Comparison of ENCODE assay signal across 8 cellular contexts in the genomic region with DNA sequence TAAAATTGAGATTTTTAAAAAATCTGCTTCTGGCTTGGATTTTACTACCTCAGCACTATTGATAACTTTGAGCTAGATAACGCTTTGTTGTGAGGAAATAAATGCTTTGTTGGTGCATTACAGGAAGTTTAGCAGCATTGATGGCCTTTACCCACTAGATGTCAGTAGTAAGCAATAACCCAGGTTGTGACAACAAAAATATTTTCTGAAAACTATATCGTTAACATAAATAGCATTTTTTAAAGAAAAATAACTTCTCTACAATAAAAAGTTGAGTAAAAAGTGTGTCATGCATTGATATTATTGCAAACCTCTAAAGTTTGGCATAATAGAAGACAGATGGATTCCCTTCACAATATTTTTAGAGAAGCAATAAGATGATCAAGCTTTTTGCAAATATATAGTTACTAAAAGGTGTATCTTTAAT.
A peak's percentile ranks its signal among the peaks of the same experiment; 100 is the strongest.
DNase-seq lines count a peak whose midpoint lies in the region; ATAC-seq, FAIRE-seq and TF ChIP-seq lines count a peak whose summit lies in the region.

No MANE protein-coding gene starts in this region.

- TF ChIP-seq POLR2A in H54 (IDR thresholded peaks at IDR 0.05; ENCODE audit: low read depth, low read length) = no peak

- H3K4me1 Mint-ChIP-seq in WTC11 = peaks cover 7% of the 10 kb centered on the region
- H3K4me1 Mint-ChIP-seq in activated naive CD4-positive, alpha-beta T cell treated with anti-CD3 and anti-CD28 coated beads for 36 hours (ENCODE audit: low read depth) = no peaks in the 10 kb centered on the region

- H3K4me1 ChIP-seq in left lung = no peaks in the 10 kb centered on the region

- H3K27ac ChIP-seq in left lung = no peak overlapping the region

- no peak overlapping the region for H3K4me3 Mint-ChIP-seq in WTC11
- no peak overlapping the region for H3K4me3 Mint-ChIP-seq in activated naive CD4-positive, alpha-beta T cell treated with anti-CD3 and anti-CD28 coated beads for 36 hours

- H3K4me3 ChIP-seq in left lung = no peak overlapping the region

- no peaks in the 10 kb centered on the region for H3K27me3 ChIP-seq in left lung

- H3K27me3 Mint-ChIP-seq in WTC11 (ENCODE audit: low read depth) = no peaks in the 10 kb centered on the region
- peaks cover 2% of the 10 kb centered on the region for H3K27me3 Mint-ChIP-seq in activated naive CD4-positive, alpha-beta T cell treated with anti-CD3 and anti-CD28 coated beads for 36 hours (ENCODE audit: low read depth)

- H3K9me3 ChIP-seq in left lung = no peaks in the 10 kb centered on the region

- TF ChIP-seq CTCF in WTC11 (IDR thresholded peaks at IDR 0.05) (peak; percentile 28; the same call in 1 of the 2 replicates), left lung (IDR thresholded peaks at IDR 0.05) (peak; percentile 30 to 61)

- POLR2A ChIA-PET in WTC11 (lab: Charles Lee) = no interaction called here

- no peaks in the 10 kb centered on the region for H3K9me3 Mint-ChIP-seq in WTC11
- peaks cover 2% of the 10 kb centered on the region for H3K9me3 Mint-ChIP-seq in activated naive CD4-positive, alpha-beta T cell treated with anti-CD3 and anti-CD28 coated beads for 36 hours

- FAIRE-seq in H54 (lab: Jason Lieb, UNC) = peak; percentile 84

- DNase-seq in AML-193 (lab: John Stamatoyannopoulos, UW) = peak; percentile 7 to 15
- no peak for DNase-seq in H54 (ENCODE audit: insufficient read length, low spot score)
- DNase-seq in WTC11 (ENCODE audit: low spot score) = no peak
- no peak for DNase-seq in left lung
- DNase-seq in activated naive CD4-positive, alpha-beta T cell treated with anti-CD3 and anti-CD28 coated beads for 36 hours = no peak
- no peak for DNase-seq in NCI-H510A (lab: John Stamatoyannopoulos, UW)
- no peak for DNase-seq in amniotic stem cell (lab: John Stamatoyannopoulos, UW)

- no peak for ATAC-seq in WTC11
- no peak for ATAC-seq in left lung
- no peak for ATAC-seq in HG03342 (IDR thresholded peaks at IDR 0.05; ENCODE audit: unreplicated experiment)

- no peak overlapping the region for H3K27ac Mint-ChIP-seq in WTC11
- H3K27ac Mint-ChIP-seq in activated naive CD4-positive, alpha-beta T cell treated with anti-CD3 and anti-CD28 coated beads for 36 hours = no peak overlapping the region

- no peaks in the 10 kb centered on the region for H3K36me3 ChIP-seq in left lung

- intact Hi-C loops in left lung (cut with DNase I) = no loop called here
- intact Hi-C loops in activated naive CD4-positive, alpha-beta T cell treated with anti-CD3 and anti-CD28 coated beads for 36 hours (cut with micrococcal nuclease) = loop anchor here (2.0 kb wide), 2 partner anchors 358 to 744 kb away; no protein-coding TSS in a partner anchor

- H3K36me3 Mint-ChIP-seq in WTC11 = no peaks in the 10 kb centered on the region
- H3K36me3 Mint-ChIP-seq in activated naive CD4-positive, alpha-beta T cell treated with anti-CD3 and anti-CD28 coated beads for 36 hours (ENCODE audit: low read depth) = no peaks in the 10 kb centered on the region

- CTCF ChIA-PET in WTC11 (lab: Charles Lee) = interaction anchor here (0.5 to 1.7 kb wide), 15 partner anchors 9 to 913 kb away, joined by 3 to 15 read pairs (median 4); no protein-coding TSS in a partner anchor
- CTCF ChIA-PET in activated naive CD4-positive, alpha-beta T cell treated with anti-CD3 and anti-CD28 coated beads for 36 hours (lab: Charles Lee) = interaction anchor here (0.7 to 1.5 kb wide), 3 partner anchors 337 to 735 kb away, joined by 3 to 4 read pairs (median 3); no protein-coding TSS in a partner anchor

TF ChIP-seq in WTC11, 78 proteins besides CTCF, POLR2A, EP300 and RAD21:
- TF ChIP-seq, protein P1, sequence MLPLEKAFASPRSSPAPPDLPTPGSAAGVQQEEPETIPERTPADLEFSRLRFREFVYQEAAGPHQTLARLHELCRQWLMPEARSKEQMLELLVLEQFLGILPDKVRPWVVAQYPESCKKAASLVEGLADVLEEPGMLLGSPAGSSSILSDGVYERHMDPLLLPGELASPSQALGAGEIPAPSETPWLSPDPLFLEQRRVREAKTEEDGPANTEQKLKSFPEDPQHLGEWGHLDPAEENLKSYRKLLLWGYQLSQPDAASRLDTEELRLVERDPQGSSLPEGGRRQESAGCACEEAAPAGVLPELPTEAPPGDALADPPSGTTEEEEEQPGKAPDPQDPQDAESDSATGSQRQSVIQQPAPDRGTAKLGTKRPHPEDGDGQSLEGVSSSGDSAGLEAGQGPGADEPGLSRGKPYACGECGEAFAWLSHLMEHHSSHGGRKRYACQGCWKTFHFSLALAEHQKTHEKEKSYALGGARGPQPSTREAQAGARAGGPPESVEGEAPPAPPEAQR (CRISPR knock-in tag; IDR thresholded peaks at IDR 0.05) = no peak
- TF ChIP-seq, protein P2, sequence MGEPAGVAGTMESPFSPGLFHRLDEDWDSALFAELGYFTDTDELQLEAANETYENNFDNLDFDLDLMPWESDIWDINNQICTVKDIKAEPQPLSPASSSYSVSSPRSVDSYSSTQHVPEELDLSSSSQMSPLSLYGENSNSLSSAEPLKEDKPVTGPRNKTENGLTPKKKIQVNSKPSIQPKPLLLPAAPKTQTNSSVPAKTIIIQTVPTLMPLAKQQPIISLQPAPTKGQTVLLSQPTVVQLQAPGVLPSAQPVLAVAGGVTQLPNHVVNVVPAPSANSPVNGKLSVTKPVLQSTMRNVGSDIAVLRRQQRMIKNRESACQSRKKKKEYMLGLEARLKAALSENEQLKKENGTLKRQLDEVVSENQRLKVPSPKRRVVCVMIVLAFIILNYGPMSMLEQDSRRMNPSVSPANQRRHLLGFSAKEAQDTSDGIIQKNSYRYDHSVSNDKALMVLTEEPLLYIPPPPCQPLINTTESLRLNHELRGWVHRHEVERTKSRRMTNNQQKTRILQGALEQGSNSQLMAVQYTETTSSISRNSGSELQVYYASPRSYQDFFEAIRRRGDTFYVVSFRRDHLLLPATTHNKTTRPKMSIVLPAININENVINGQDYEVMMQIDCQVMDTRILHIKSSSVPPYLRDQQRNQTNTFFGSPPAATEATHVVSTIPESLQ (CRISPR knock-in tag; IDR thresholded peaks at IDR 0.05) = no peak
- TF ChIP-seq, protein P3, sequence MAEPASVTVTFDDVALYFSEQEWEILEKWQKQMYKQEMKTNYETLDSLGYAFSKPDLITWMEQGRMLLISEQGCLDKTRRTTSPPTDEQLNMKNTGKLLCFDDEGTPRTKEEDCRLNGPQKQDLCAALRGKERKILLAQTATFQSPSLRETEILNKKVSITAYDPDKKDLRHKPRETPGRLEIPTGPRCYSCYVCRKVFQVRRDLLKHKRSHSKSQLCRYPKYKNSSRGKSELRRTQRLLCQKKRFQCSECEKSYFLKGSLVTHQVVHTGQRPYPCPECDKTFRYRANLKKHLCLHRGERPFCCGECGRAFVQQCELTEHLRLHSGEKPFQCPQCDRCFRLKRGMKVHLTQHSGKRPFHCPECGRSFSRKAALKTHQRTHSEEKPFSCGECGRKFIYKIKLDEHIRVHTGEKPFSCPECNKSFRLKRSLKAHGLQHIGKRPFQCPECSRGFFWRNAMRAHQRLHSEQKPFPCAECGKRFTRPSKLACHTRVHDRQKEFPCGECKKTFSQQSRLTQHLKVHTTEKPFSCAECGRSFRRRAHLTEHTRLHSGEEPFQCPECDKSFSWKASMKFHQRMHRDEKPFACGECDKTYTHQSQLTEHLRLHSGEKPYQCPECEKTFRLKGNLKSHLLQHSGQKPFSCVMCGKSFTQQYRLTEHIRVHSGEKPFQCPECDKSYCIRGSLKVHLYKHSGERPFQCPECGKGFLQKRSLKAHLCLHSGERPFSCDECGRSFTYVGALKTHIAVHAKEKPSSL (CRISPR knock-in tag; conservative IDR thresholded peaks at IDR 0.05) = no peak
- TF ChIP-seq, protein P4, sequence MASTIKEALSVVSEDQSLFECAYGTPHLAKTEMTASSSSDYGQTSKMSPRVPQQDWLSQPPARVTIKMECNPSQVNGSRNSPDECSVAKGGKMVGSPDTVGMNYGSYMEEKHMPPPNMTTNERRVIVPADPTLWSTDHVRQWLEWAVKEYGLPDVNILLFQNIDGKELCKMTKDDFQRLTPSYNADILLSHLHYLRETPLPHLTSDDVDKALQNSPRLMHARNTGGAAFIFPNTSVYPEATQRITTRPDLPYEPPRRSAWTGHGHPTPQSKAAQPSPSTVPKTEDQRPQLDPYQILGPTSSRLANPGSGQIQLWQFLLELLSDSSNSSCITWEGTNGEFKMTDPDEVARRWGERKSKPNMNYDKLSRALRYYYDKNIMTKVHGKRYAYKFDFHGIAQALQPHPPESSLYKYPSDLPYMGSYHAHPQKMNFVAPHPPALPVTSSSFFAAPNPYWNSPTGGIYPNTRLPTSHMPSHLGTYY (CRISPR knock-in tag; IDR thresholded peaks at IDR 0.05) = no peak
- TF ChIP-seq, protein P5, sequence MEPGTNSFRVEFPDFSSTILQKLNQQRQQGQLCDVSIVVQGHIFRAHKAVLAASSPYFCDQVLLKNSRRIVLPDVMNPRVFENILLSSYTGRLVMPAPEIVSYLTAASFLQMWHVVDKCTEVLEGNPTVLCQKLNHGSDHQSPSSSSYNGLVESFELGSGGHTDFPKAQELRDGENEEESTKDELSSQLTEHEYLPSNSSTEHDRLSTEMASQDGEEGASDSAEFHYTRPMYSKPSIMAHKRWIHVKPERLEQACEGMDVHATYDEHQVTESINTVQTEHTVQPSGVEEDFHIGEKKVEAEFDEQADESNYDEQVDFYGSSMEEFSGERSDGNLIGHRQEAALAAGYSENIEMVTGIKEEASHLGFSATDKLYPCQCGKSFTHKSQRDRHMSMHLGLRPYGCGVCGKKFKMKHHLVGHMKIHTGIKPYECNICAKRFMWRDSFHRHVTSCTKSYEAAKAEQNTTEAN (CRISPR knock-in tag; IDR thresholded peaks at IDR 0.05) = no peak
- TF ChIP-seq CREB1 (CRISPR knock-in tag; IDR thresholded peaks at IDR 0.05) (no peak), ATF1 (CRISPR knock-in tag; IDR thresholded peaks at IDR 0.05) (no peak), ZNF671 (CRISPR knock-in tag; IDR thresholded peaks at IDR 0.05) (no peak), ZNF138 (CRISPR knock-in tag; conservative IDR thresholded peaks at IDR 0.05) (no peak), CBFB (CRISPR knock-in tag; IDR thresholded peaks at IDR 0.05; ENCODE audit: low read depth) (no peak), NR3C1 (CRISPR knock-in tag; conservative IDR thresholded peaks at IDR 0.05; ENCODE audit: low read depth) (no peak)

Comparison
In these comparisons a context has a peak if more than half of its experiments do, and no peak if none do; other contexts are left out.
1. DNase-seq: peak in AML-193 (2 of 2); none in H54 (single experiment), WTC11 (single experiment), left lung (0 of 2), activated naive CD4-positive, alpha-beta T cell treated with anti-CD3 and anti-CD28 coated beads for 36 hours (single experiment), NCI-H510A (single experiment) and amniotic stem cell (single experiment).